Comparison of ENCODE assay signal across 9 cellular contexts in genomic region chr12:122096591-122097149, GRCh38. TPM values are rescaled to one million over a fixed set of nuclear protein-coding genes. Genes with fewer than 3 reads are reported as not detected.
DNase-seq lines count a peak whose midpoint lies in the region; ATAC-seq, FAIRE-seq and TF ChIP-seq lines count a peak whose summit lies in the region.
"Had no signal": no experiment of that assay in that cellular context is flagged by ENCODE, and none has a peak within 500 bp of the region (broad histone marks: within the 10 kb centered on the region; RNA-seq: fewer than 3 reads in every experiment).

No MANE protein-coding gene starts in this region.

- peak overlapping the region; percentile 69 for H3K4ac ChIP-seq in IMR-90 (ENCODE audit: low read depth, low read length)

- H3K4me2 ChIP-seq in IMR-90 (ENCODE audit: low read depth, low read length) (no peak overlapping the region), K562 (ENCODE audit: insufficient read depth, low read length) (peak overlapping the region; percentile 51)

- H3K27me3 ChIP-seq in IMR-90 (ENCODE audit: control insufficient read depth, insufficient read depth, low read length): no peaks in the 10 kb centered on the region
- H3K27me3 ChIP-seq in K562 (ENCODE audit: control insufficient read depth in 2 of 2, insufficient read depth in 2 of 2, low read length in 2 of 2): no peaks in the 10 kb centered on the region
- no peaks in the 10 kb centered on the region for H3K27me3 ChIP-seq in small intestine (ENCODE audit: control insufficient read depth in 2 of 2, insufficient read depth in 2 of 2, low read length in 2 of 2)
- H3K27me3 ChIP-seq in aorta (ENCODE audit: control insufficient read depth in 1 of 2, insufficient read depth in 2 of 2, low read length in 1 of 2): no peaks in the 10 kb centered on the region

- no peak overlapping the region; the same call in 1 of the 2 replicates for H3K56ac ChIP-seq in IMR-90 (ENCODE audit: extremely low read depth, insufficient read depth, low read length)

- no peak overlapping the region for H2BK15ac ChIP-seq in IMR-90 (ENCODE audit: low read depth, low read length)

- H4K20me1 ChIP-seq in IMR-90 (ENCODE audit: insufficient read depth, low read length) (peaks cover 70% of the 10 kb centered on the region), K562 (replicated peaks; ENCODE audit: control insufficient read depth, insufficient read depth, low read length) (peaks cover 14% of the 10 kb centered on the region; the same call in 1 of the 2 replicates)

- peak overlapping the region; percentile 62; the same call in 1 of the 2 replicates for H3K14ac ChIP-seq in IMR-90 (replicated peaks; ENCODE audit: low read depth, low read length)

- peak overlapping the region; percentile 72; the same call in 1 of the 2 replicates for H4K91ac ChIP-seq in IMR-90 (ENCODE audit: insufficient read depth, low read depth, low read length)

- BruUV-seq in IMR-90 (replicated peaks; lab: Mats Ljungman, UMichigan) (no TSS peak), K562 (replicated peaks; lab: Mats Ljungman, UMichigan) (no TSS peak)

- H3K18ac ChIP-seq in IMR-90 (ENCODE audit: low read depth, low read length): 0 out of 2 replicates have a peak overlapping the region, but pooled peaks have one; percentile 10

- H3K4me3 ChIP-seq in IMR-90 (ENCODE audit: insufficient read depth, low read depth, low read length) (no peak overlapping the region), K562 (no peak overlapping the region), small intestine (ENCODE audit: low read depth in 1 of 2, low read length in 2 of 2) (no peak overlapping the region), aorta (ENCODE audit: low read length in 2 of 2) (no peak overlapping the region)

- TF ChIP-seq POLR2A in IMR-90 (IDR thresholded peaks at IDR 0.05; ENCODE audit: low read depth, low read length): no peak
- TF ChIP-seq POLR2A in K562 (conservative IDR thresholded peaks at IDR 0.05): no peak

- peak overlapping the region; percentile 74 for H2BK5ac ChIP-seq in IMR-90 (ENCODE audit: low read depth, low read length, poor library complexity, severe bottlenecking)

- TF ChIP-seq RAD21 in IMR-90 (IDR thresholded peaks at IDR 0.05; ENCODE audit: low read length) (no peak), K562 (CRISPR knock-in tag; conservative IDR thresholded peaks at IDR 0.05 in 1 of 2, IDR thresholded peaks at IDR 0.05 in 1 of 2) (no peak)

- no peak overlapping the region for H4K5ac ChIP-seq in IMR-90 (ENCODE audit: low read depth, low read length)

- peak overlapping the region; percentile 66 for H2AK5ac ChIP-seq in IMR-90 (ENCODE audit: low read depth, low read length)

- H3K36me3 ChIP-seq in IMR-90 (ENCODE audit: control insufficient read depth, insufficient read depth, low read length): no peaks in the 10 kb centered on the region
- peaks cover 43% of the 10 kb centered on the region for H3K36me3 ChIP-seq in K562 (ENCODE audit: control insufficient read depth, insufficient read depth, low read length)
- no peaks in the 10 kb centered on the region for H3K36me3 ChIP-seq in small intestine (ENCODE audit: control insufficient read depth in 2 of 2, insufficient read depth in 2 of 2, low read length in 2 of 2)
- H3K36me3 ChIP-seq in aorta (ENCODE audit: control insufficient read depth in 1 of 2, insufficient read depth in 2 of 2, low read length in 1 of 2): no peaks in the 10 kb centered on the region

- dilution Hi-C loops in IMR-90 (cut with HindIII; ENCODE audit: low sequenced_read_pairs, unreplicated experiment): no loop called here

- peak overlapping the region; percentile 55 for H2BK20ac ChIP-seq in IMR-90 (ENCODE audit: low read depth, low read length)

- H4K8ac ChIP-seq in IMR-90 (ENCODE audit: low read depth in 2 of 2, low read length in 2 of 2): peak overlapping the region in 1 of 2 experiments; percentile 66; a peak in 2 of 4 replicates

- in situ Hi-C loops in IMR-90 (cut with MboI; ENCODE audit: low sequenced_read_pairs) (no loop called here), K562 (cut with MboI) (no loop called here)

- peaks cover 53 to 84% of the 10 kb centered on the region in 2 experiments for H3K79me1 ChIP-seq in IMR-90 (ENCODE audit: low read depth in 1 of 2, low read length in 2 of 2)

- ATAC-seq in IMR-90 (ENCODE audit: low read depth) (peak; percentile 22; the same call in 1 of the 2 replicates), K562 (no peak), aorta (ENCODE audit: low FRiP score) (no peak), HG03097 (IDR thresholded peaks at IDR 0.05; ENCODE audit: low FRiP score, unreplicated experiment) (no peak)

- TF ChIP-seq CTCF in IMR-90 (conservative IDR thresholded peaks at IDR 0.05; ENCODE audit: low read depth, low read length): no peak
- TF ChIP-seq CTCF in K562 (IDR thresholded peaks at IDR 0.05 in 2 of 3, conservative IDR thresholded peaks at IDR 0.05 in 1 of 3; ENCODE audit: insufficient read depth in 2 of 3, low read depth in 1 of 3, low read length in 3 of 3): no peak

- H3K4me1 ChIP-seq in IMR-90 (ENCODE audit: control insufficient read depth, insufficient read depth, low read length): peaks cover 45% of the 10 kb centered on the region
- peaks cover 59 to 77% of the 10 kb centered on the region in 2 experiments for H3K4me1 ChIP-seq in K562 (replicated peaks in 1 of 2; ENCODE audit: control insufficient read depth in 2 of 2, insufficient read depth in 2 of 2, low read length in 2 of 2)
- peaks cover 12 to 30% of the 10 kb centered on the region in 2 donors for H3K4me1 ChIP-seq in small intestine (ENCODE audit: control insufficient read depth in 2 of 2, insufficient read depth in 1 of 2, low read depth in 1 of 2, low read length in 1 of 2)
- no peaks in the 10 kb centered on the region for H3K4me1 ChIP-seq in aorta (ENCODE audit: control insufficient read depth in 1 of 2, insufficient read depth in 2 of 2, low read length in 2 of 2)

- H3K9me3 ChIP-seq in IMR-90 (ENCODE audit: control insufficient read depth, insufficient read depth, low read length): no peaks in the 10 kb centered on the region
- no peaks in the 10 kb centered on the region for H3K9me3 ChIP-seq in K562 (replicated peaks; ENCODE audit: control insufficient read depth, insufficient read depth, low read depth, low read length)
- H3K9me3 ChIP-seq in small intestine (ENCODE audit: control insufficient read depth, low read depth): no peaks in the 10 kb centered on the region
- H3K9me3 ChIP-seq in aorta (ENCODE audit: control insufficient read depth, low read length): no peaks in the 10 kb centered on the region

- H3K27ac ChIP-seq in IMR-90 (ENCODE audit: insufficient read depth, low read length) (no peak overlapping the region), K562 (ENCODE audit: extremely low read depth, low read depth, low read length) (peak overlapping the region; percentile 74), small intestine (ENCODE audit: low read depth in 1 of 2, low read length in 1 of 2) (peak overlapping the region; percentile 56 to 92), aorta (ENCODE audit: low read depth in 1 of 2, low read length in 2 of 2) (no peak overlapping the region)

- peak overlapping the region; percentile 80; the same call in 1 of the 2 replicates for H3K23ac ChIP-seq in IMR-90 (ENCODE audit: low read depth, low read length)

- POLR2A ChIA-PET in IMR-90 (lab: Charles Lee; ENCODE audit: unreplicated experiment): no interaction called here
- POLR2A ChIA-PET in K562 (lab: Yijun Ruan, JAX): interaction anchor here (0.6 to 4.5 kb wide), 13 partner anchors 9 to 322 kb away, joined by 3 to 75 read pairs (median 4); no protein-coding TSS in a partner anchor

- H3K9ac ChIP-seq in IMR-90 (ENCODE audit: low read depth, low read length) (no peak overlapping the region), K562 (ENCODE audit: insufficient read depth in 1 of 2, low read depth in 2 of 2, low read length in 2 of 2) (peak overlapping the region; percentile 31 to 84; a peak in 3 of 4 replicates)

- CTCF ChIA-PET in IMR-90 (lab: Yijun Ruan, JAX) (no interaction called here), K562 (lab: Yijun Ruan, JAX; ENCODE audit: low intra/inter-chr PET ratio) (no interaction called here)

- peak overlapping the region; percentile 83 for H2AK9ac ChIP-seq in IMR-90 (replicated peaks; ENCODE audit: low read depth, low read length, poor library complexity)

- no peak for FAIRE-seq in K562 (lab: Jason Lieb, UNC)
- FAIRE-seq in small intestine (lab: Jason Lieb, UNC): no peak

- peak overlapping the region; percentile 83 for H2AFZ ChIP-seq in IMR-90 (replicated peaks; ENCODE audit: low read length, poor library complexity)
- H2AFZ ChIP-seq in K562 (ENCODE audit: low read depth, low read length): no peak overlapping the region

- no peak for TF ChIP-seq EP300 in K562 (IDR thresholded peaks at IDR 0.05; ENCODE audit: low read length)

- peak overlapping the region; percentile 62; the same call in 1 of the 2 replicates for H2BK120ac ChIP-seq in IMR-90 (ENCODE audit: low read depth, low read length)

- WGBS in IMR-90 (ENCODE audit: extremely low coverage in 2 of 2, insufficient read length in 1 of 2), 2 experiments: 55% methylated on average over 4 of the region's 20 CpGs; no CpG with 5 or more reads in 1 of the 2 experiments
- WGBS in K562 (ENCODE audit: insufficient coverage, low coverage, missing lambda C conversion rate): 56% methylated on average over 20 of the region's 20 CpGs
- 37 to 56% (median 52%) methylated on average over 20 of the region's 20 CpGs for WGBS in small intestine, 3 donors
- WGBS in aorta, 2 donors: 81 to 82% methylated on average over 20 of the region's 20 CpGs

- peaks cover 96% of the 10 kb centered on the region for H3K79me2 ChIP-seq in K562 (ENCODE audit: control insufficient read depth, insufficient read depth, low read length)

- intact Hi-C loops in IMR-90 (cut with micrococcal nuclease) (no loop called here), K562 (cut with micrococcal nuclease) (no loop called here), aorta (cut with DNase I) (no loop called here)

- DNase-seq in IMR-90 (peak; percentile 70), K562 (ENCODE audit: extremely low read depth in 1 of 4, low spot score in 3 of 4) (no peak), kidney glomerular epithelial cell (lab: John Stamatoyannopoulos, UW) (peak; percentile 69), small intestine (no peak), globus pallidus (ENCODE audit: low spot score) (no peak), NCI-H2029 treated with DMSO at 0.1 percent for 48 hours (lab: John Stamatoyannopoulos, UW) (no peak), aorta (no peak)
- DNase-seq: NCI-H1048 had no signal

- peaks cover 55% of the 10 kb centered on the region for H3K9me1 ChIP-seq in IMR-90 (ENCODE audit: insufficient read depth, low read length)
- H3K9me1 ChIP-seq in K562 (ENCODE audit: control insufficient read depth, insufficient read depth, low read length): peaks cover 16% of the 10 kb centered on the region

RNA-seq across cellular contexts. Expression of gene MLXIP, which starts 18.1 kb away (rescaled TPM):
- total RNA-seq in IMR-90 (2012; rRNA removed): 2.7 and 3.1 TPM in 2 replicates
- polyA plus RNA-seq in IMR-90 (2012; rRNA removed): 9.5 and 10.8 TPM in 2 replicates
- 5.9 and 8.8 TPM in 2 replicates for polyA plus RNA-seq in IMR-90 (2012; cell fraction: cytosol; rRNA removed)
- polyA plus RNA-seq in IMR-90 (2012; cell fraction: nucleus; rRNA removed; ENCODE audit: low replicate concordance): 29.1 and 35.2 TPM in 2 replicates
- 289 and 513 TPM in 2 replicates for total RNA-seq in K562 (2011; cell fraction: chromatin; rRNA removed; ENCODE audit: low replicate concordance)
- 197 and 203 TPM in 2 replicates for total RNA-seq in K562 (2011; cell fraction: nucleolus; rRNA removed)
- 215 and 311 TPM in 2 replicates for total RNA-seq in K562 (2011; cell fraction: nucleoplasm; rRNA removed)
- total RNA-seq in K562 (2014; rRNA removed): 14.7 and 36.9 TPM in 2 replicates
- total RNA-seq in K562 (2014; rRNA removed; fragmentation: Illumina TruSeq; extraction: Trizol): 13.8 and 18.1 TPM in 2 replicates
- total RNA-seq in K562 (2015; rRNA removed; fragmentation: Illumina TruSeq; extraction: Trizol): 25.8 and 28.9 TPM in 2 replicates
- 65.8 and 66.3 TPM in 2 replicates for total RNA-seq in K562 (2021)
- 14.4 and 20.7 TPM in 2 replicates for polyA plus RNA-seq in K562 (2011; rRNA removed)
- polyA plus RNA-seq in K562 (2011; cell fraction: cytosol; rRNA removed): 9.9 and 11.6 TPM in 2 replicates
- 78.1 and 99.4 TPM in 2 replicates for polyA plus RNA-seq in K562 (2011; cell fraction: nucleus; rRNA removed)
- 33.1 and 37.7 TPM in 2 replicates for polyA plus RNA-seq in K562 (2012)
- 40.7 and 46.7 TPM in 2 replicates for polyA plus RNA-seq in K562 (2014; fragmentation: Illumina TruSeq; extraction: Trizol)
- polyA plus RNA-seq in K562 (2014; fragmentation: Nextera tagmentation; extraction: Ambion mirVana): 1 to 10 TPM; 2.2 to 3.8 TPM
- 26.0 and 26.5 TPM in 2 replicates for polyA plus RNA-seq in K562 (2014; rRNA removed)
- polyA minus RNA-seq in K562 (2011; rRNA and poly(A)+ RNA removed): 20.9 and 23.5 TPM in 2 replicates
- 51.8 and 60.9 TPM in 2 replicates for polyA minus RNA-seq in K562 (2011; cell fraction: cytosol; rRNA and poly(A)+ RNA removed)
- polyA minus RNA-seq in K562 (2011; cell fraction: nucleus; rRNA and poly(A)+ RNA removed): 61.8 and 88.5 TPM in 2 replicates
- polyA plus RNA-seq in small intestine: 10 to 100 TPM in 1 of 3 donors, 1 to 10 TPM in 2; 8.5 to 55.0 (median 8.6) TPM
- 10 to 100 TPM; 49.8 to 65.1 TPM for total RNA-seq in aorta
- polyA plus RNA-seq in aorta: 10 to 100 TPM; 10.3 to 39.0 TPM

Comparison
In these comparisons a context has a peak if more than half of its experiments do, and no peak if none do; other contexts are left out.
1. DNase-seq: peak in IMR-90 (single experiment) and kidney glomerular epithelial cell (single experiment); none in K562 (0 of 4), small intestine (single experiment), globus pallidus (single experiment), NCI-H2029 treated with DMSO at 0.1 percent for 48 hours (single experiment) and aorta (0 of 2).
2. H3K27ac ChIP-seq: peak in K562 (single experiment) and small intestine (2 of 2); none in IMR-90 (single experiment) and aorta (0 of 2).